ENCODE assay signal across 1 cellular context in genomic region chr16:66552288-66553143, GRCh38.
TF ChIP-seq lines count a peak whose summit lies in the region.

Gene CKLF (plus strand): TSS chr16:66552576. CDS start chr16:66552716, 140 bp downstream.

TF ChIP-seq in HepG2, 621 proteins besides CTCF, POLR2A, EP300 and RAD21 (continued from another document and continues in another):
- TF ChIP-seq ATF6 (CRISPR knock-in tag; conservative IDR thresholded peaks at IDR 0.05) (peak; percentile 2; the same call in 1 of the 2 replicates), ZFP36L1 (CRISPR knock-in tag; IDR thresholded peaks at IDR 0.05) (peak; percentile 48), RFX3 (CRISPR knock-in tag; IDR thresholded peaks at IDR 0.05) (no peak), ZFP62 (CRISPR knock-in tag; IDR thresholded peaks at IDR 0.05) (no peak), SNAPC2 (CRISPR knock-in tag; IDR thresholded peaks at IDR 0.05) (peak; percentile 96; the same call in 1 of the 2 replicates), ZNF225 (CRISPR knock-in tag; IDR thresholded peaks at IDR 0.05) (peak; percentile 98; the same call in 1 of the 2 replicates), ZNF160 (CRISPR knock-in tag; IDR thresholded peaks at IDR 0.05) (peak; percentile 98), ZNF562 (CRISPR knock-in tag; IDR thresholded peaks at IDR 0.05; ENCODE audit: borderline replicate concordance) (peak; percentile 97), SUZ12 (IDR thresholded peaks at IDR 0.05; ENCODE audit: low read depth, low read length) (no peak), ARNT (IDR thresholded peaks at IDR 0.05) (no peak), KLF13 (CRISPR knock-in tag; IDR thresholded peaks at IDR 0.05) (peak; percentile 98; the same call in 1 of the 2 replicates), ZNF569 (CRISPR knock-in tag; IDR thresholded peaks at IDR 0.05; ENCODE audit: borderline replicate concordance) (no peak; the same call in 1 of the 2 replicates), SRSF1 (optimal IDR thresholded peaks at IDR 0.05; ENCODE audit: low read depth, low read length) (peak; percentile 56), ZNF891 (CRISPR knock-in tag; IDR thresholded peaks at IDR 0.05) (peak; percentile 100), ZNF788 (CRISPR knock-in tag; IDR thresholded peaks at IDR 0.05; ENCODE audit: borderline replicate concordance) (peak; percentile 97), ZMYM2 (CRISPR knock-in tag; IDR thresholded peaks at IDR 0.05) (peak; percentile 94), HDAC2 (CRISPR knock-in tag; IDR thresholded peaks at IDR 0.05) (peak; percentile 78), SP140L (CRISPR knock-in tag; IDR thresholded peaks at IDR 0.05; ENCODE audit: borderline replicate concordance) (peak; percentile 72; the same call in 1 of the 2 replicates), ZNF691 (CRISPR knock-in tag; IDR thresholded peaks at IDR 0.05; ENCODE audit: borderline replicate concordance, low read depth) (peak; percentile 97), JUNB (CRISPR knock-in tag; IDR thresholded peaks at IDR 0.05; ENCODE audit: borderline replicate concordance) (peak; percentile 91; the same call in 1 of the 2 replicates), ZNF234 (CRISPR knock-in tag; conservative IDR thresholded peaks at IDR 0.05) (peak; percentile 99), TIGD3 (CRISPR knock-in tag; IDR thresholded peaks at IDR 0.05; ENCODE audit: borderline replicate concordance) (peak; percentile 98), CEBPZ (IDR thresholded peaks at IDR 0.05; ENCODE audit: low read length) (no peak), RFXAP (CRISPR knock-in tag; IDR thresholded peaks at IDR 0.05; ENCODE audit: borderline replicate concordance) (peak; percentile 87), GZF1 (CRISPR knock-in tag; IDR thresholded peaks at IDR 0.05) (peak; percentile 95; the same call in 1 of the 2 replicates), BRCA1 (CRISPR knock-in tag; IDR thresholded peaks at IDR 0.05) (peak; percentile 91), ZNF841 (CRISPR knock-in tag; IDR thresholded peaks at IDR 0.05; ENCODE audit: borderline replicate concordance) (peak; percentile 98), SETDB1 (CRISPR knock-in tag; IDR thresholded peaks at IDR 0.05; ENCODE audit: borderline replicate concordance) (peak; percentile 90; the same call in 1 of the 2 replicates), NFE2L2 (IDR thresholded peaks at IDR 0.05; ENCODE audit: low read length) (no peak), HDAC6 (IDR thresholded peaks at IDR 0.05; ENCODE audit: low read depth, low read length) (no peak)
- TF ChIP-seq, protein P1, sequence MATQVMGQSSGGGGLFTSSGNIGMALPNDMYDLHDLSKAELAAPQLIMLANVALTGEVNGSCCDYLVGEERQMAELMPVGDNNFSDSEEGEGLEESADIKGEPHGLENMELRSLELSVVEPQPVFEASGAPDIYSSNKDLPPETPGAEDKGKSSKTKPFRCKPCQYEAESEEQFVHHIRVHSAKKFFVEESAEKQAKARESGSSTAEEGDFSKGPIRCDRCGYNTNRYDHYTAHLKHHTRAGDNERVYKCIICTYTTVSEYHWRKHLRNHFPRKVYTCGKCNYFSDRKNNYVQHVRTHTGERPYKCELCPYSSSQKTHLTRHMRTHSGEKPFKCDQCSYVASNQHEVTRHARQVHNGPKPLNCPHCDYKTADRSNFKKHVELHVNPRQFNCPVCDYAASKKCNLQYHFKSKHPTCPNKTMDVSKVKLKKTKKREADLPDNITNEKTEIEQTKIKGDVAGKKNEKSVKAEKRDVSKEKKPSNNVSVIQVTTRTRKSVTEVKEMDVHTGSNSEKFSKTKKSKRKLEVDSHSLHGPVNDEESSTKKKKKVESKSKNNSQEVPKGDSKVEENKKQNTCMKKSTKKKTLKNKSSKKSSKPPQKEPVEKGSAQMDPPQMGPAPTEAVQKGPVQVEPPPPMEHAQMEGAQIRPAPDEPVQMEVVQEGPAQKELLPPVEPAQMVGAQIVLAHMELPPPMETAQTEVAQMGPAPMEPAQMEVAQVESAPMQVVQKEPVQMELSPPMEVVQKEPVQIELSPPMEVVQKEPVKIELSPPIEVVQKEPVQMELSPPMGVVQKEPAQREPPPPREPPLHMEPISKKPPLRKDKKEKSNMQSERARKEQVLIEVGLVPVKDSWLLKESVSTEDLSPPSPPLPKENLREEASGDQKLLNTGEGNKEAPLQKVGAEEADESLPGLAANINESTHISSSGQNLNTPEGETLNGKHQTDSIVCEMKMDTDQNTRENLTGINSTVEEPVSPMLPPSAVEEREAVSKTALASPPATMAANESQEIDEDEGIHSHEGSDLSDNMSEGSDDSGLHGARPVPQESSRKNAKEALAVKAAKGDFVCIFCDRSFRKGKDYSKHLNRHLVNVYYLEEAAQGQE (IDR thresholded peaks at IDR 0.05; ENCODE audit: borderline replicate concordance in 1 of 2, low read depth in 1 of 2, low read length in 2 of 2) = peak in 1 of 2 experiments; percentile 67; a peak in 2 of 4 replicates
- TF ChIP-seq, protein P2, sequence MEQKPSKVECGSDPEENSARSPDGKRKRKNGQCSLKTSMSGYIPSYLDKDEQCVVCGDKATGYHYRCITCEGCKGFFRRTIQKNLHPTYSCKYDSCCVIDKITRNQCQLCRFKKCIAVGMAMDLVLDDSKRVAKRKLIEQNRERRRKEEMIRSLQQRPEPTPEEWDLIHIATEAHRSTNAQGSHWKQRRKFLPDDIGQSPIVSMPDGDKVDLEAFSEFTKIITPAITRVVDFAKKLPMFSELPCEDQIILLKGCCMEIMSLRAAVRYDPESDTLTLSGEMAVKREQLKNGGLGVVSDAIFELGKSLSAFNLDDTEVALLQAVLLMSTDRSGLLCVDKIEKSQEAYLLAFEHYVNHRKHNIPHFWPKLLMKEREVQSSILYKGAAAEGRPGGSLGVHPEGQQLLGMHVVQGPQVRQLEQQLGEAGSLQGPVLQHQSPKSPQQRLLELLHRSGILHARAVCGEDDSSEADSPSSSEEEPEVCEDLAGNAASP (CRISPR knock-in tag; IDR thresholded peaks at IDR 0.05; ENCODE audit: borderline replicate concordance) = peak; percentile 36
- TF ChIP-seq, protein P3, sequence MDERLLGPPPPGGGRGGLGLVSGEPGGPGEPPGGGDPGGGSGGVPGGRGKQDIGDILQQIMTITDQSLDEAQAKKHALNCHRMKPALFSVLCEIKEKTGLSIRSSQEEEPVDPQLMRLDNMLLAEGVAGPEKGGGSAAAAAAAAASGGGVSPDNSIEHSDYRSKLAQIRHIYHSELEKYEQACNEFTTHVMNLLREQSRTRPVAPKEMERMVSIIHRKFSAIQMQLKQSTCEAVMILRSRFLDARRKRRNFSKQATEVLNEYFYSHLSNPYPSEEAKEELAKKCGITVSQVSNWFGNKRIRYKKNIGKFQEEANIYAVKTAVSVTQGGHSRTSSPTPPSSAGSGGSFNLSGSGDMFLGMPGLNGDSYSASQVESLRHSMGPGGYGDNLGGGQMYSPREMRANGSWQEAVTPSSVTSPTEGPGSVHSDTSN (CRISPR knock-in tag; IDR thresholded peaks at IDR 0.05) = no peak
- TF ChIP-seq, protein P4, sequence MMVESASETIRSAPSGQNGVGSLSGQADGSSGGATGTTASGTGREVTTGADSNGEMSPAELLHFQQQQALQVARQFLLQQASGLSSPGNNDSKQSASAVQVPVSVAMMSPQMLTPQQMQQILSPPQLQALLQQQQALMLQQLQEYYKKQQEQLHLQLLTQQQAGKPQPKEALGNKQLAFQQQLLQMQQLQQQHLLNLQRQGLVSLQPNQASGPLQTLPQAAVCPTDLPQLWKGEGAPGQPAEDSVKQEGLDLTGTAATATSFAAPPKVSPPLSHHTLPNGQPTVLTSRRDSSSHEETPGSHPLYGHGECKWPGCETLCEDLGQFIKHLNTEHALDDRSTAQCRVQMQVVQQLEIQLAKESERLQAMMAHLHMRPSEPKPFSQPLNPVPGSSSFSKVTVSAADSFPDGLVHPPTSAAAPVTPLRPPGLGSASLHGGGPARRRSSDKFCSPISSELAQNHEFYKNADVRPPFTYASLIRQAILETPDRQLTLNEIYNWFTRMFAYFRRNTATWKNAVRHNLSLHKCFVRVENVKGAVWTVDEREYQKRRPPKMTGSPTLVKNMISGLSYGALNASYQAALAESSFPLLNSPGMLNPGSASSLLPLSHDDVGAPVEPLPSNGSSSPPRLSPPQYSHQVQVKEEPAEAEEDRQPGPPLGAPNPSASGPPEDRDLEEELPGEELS (CRISPR knock-in tag; IDR thresholded peaks at IDR 0.05) = peak; percentile 62
- TF ChIP-seq, protein P5, sequence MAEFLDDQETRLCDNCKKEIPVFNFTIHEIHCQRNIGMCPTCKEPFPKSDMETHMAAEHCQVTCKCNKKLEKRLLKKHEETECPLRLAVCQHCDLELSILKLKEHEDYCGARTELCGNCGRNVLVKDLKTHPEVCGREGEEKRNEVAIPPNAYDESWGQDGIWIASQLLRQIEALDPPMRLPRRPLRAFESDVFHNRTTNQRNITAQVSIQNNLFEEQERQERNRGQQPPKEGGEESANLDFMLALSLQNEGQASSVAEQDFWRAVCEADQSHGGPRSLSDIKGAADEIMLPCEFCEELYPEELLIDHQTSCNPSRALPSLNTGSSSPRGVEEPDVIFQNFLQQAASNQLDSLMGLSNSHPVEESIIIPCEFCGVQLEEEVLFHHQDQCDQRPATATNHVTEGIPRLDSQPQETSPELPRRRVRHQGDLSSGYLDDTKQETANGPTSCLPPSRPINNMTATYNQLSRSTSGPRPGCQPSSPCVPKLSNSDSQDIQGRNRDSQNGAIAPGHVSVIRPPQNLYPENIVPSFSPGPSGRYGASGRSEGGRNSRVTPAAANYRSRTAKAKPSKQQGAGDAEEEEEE (CRISPR knock-in tag; IDR thresholded peaks at IDR 0.05; ENCODE audit: borderline replicate concordance) = peak; percentile 66
- TF ChIP-seq, protein P6, sequence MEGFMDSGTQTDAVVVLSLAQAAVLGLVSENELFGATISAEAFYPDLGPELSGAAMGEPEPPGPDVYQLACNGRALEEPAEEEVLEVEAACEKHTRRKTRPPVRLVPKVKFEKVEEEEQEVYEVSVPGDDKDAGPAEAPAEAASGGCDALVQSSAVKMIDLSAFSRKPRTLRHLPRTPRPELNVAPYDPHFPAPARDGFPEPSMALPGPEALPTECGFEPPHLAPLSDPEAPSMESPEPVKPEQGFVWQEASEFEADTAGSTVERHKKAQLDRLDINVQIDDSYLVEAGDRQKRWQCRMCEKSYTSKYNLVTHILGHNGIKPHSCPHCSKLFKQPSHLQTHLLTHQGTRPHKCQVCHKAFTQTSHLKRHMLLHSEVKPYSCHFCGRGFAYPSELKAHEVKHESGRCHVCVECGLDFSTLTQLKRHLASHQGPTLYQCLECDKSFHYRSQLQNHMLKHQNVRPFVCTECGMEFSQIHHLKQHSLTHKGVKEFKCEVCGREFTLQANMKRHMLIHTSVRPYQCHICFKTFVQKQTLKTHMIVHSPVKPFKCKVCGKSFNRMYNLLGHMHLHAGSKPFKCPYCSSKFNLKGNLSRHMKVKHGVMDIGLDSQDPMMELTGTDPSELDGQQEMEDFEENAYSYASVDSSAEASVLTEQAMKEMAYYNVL (CRISPR knock-in tag; IDR thresholded peaks at IDR 0.05; ENCODE audit: borderline replicate concordance) = peak; percentile 83; the same call in 1 of the 2 replicates
- TF ChIP-seq, protein P7, sequence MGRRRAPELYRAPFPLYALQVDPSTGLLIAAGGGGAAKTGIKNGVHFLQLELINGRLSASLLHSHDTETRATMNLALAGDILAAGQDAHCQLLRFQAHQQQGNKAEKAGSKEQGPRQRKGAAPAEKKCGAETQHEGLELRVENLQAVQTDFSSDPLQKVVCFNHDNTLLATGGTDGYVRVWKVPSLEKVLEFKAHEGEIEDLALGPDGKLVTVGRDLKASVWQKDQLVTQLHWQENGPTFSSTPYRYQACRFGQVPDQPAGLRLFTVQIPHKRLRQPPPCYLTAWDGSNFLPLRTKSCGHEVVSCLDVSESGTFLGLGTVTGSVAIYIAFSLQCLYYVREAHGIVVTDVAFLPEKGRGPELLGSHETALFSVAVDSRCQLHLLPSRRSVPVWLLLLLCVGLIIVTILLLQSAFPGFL (CRISPR knock-in tag; IDR thresholded peaks at IDR 0.05) = peak; percentile 69; the same call in 1 of the 2 replicates
